In the genomic region with DNA sequence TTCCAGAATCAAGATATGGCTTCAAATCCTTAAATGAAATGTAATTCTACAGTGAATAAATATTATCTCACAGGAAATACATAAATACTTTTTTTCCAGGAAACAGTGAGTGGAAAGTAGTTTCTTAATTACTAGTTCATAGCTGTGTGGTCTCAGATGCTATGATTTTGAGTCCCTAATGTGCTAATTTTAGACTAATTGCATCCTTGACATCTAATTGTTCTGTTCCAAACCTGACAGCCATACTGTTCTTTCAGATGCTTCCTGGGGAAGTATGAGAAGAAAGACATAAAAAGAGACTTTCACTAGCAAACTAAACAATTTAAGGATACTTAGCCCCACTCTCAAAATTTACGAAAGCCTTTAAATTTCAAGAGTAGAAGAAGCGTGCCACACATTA, we compare ENCODE assay signal across 19 cellular contexts.
DNase-seq lines count a peak whose midpoint lies in the region.
"Had no signal": no experiment of that assay in that cellular context is flagged by ENCODE, and none has a peak within 500 bp of the region (broad histone marks: within the 10 kb centered on the region; RNA-seq: fewer than 3 reads in every experiment).

No MANE protein-coding gene starts in this region.

- H3K4me1 ChIP-seq in BLaER1: no peaks in the 10 kb centered on the region
- H3K4me1 ChIP-seq: BE2C, Caco-2 had no signal

- H4K20me1 ChIP-seq in BLaER1: no peaks in the 10 kb centered on the region

- no peak overlapping the region for H3K9ac ChIP-seq in BLaER1

- no peaks in the 10 kb centered on the region for H3K9me3 ChIP-seq in BLaER1
- H3K9me3 ChIP-seq: BE2C, Caco-2 had no signal

- H3K36me3 ChIP-seq in BLaER1: no peaks in the 10 kb centered on the region
- H3K36me3 ChIP-seq: BE2C had no signal

- H3K4me3 ChIP-seq in BLaER1: no peak overlapping the region

- H3K27me3 ChIP-seq in BLaER1: no peaks in the 10 kb centered on the region
- H3K27me3 ChIP-seq: BE2C had no signal

- no peak overlapping the region for H3K27ac ChIP-seq in BLaER1
- H3K27ac ChIP-seq in temporal lobe (ENCODE audit: low read depth, low read length): peak overlapping the region; percentile 13
- H3K27ac ChIP-seq: C4-2B, HL-60 had no signal

- DNase-seq in NCI-H1417 (lab: John Stamatoyannopoulos, UW) (peak in 2 of 3 experiments; percentile 60 to 86), dermis blood vessel endothelial cell (peak; percentile 73), NCI-H524 (lab: John Stamatoyannopoulos, UW) (no peak), hippocampal formation (lab: John Stamatoyannopoulos, UW) (no peak)
- DNase-seq: ACHN; BE2C; Caco-2; CD4-positive, alpha-beta T cell; DMS153; DMS79; GDM1; GOT3; H7; HFFc6; IMR-90 had no signal

- H3K4me2 ChIP-seq in BLaER1: peak overlapping the region; percentile 10; the same call in 1 of the 2 replicates

Comparison
In these comparisons a context has a peak if more than half of its experiments do, and no peak if none do; other contexts are left out.
1. DNase-seq: peak in NCI-H1417 (2 of 3) and dermis blood vessel endothelial cell (single experiment); none in NCI-H524 (0 of 2) and hippocampal formation (0 of 2).